ENCODE assay signal across 32 cellular contexts in genomic region chr2:49332415-49332814, GRCh38.
DNase-seq lines count a peak whose midpoint lies in the region; ATAC-seq and TF ChIP-seq lines count a peak whose summit lies in the region.
"Had no signal": no experiment of that assay in that cellular context is flagged by ENCODE, and none has a peak within 500 bp of the region (broad histone marks: within the 10 kb centered on the region; RNA-seq: fewer than 3 reads in every experiment).

No MANE protein-coding gene starts in this region.

- no peak overlapping the region for H3K23ac ChIP-seq in IMR-90 (ENCODE audit: low read depth, low read length)

- no peak overlapping the region for H4K8ac ChIP-seq in IMR-90 (ENCODE audit: low read depth in 2 of 2, low read length in 2 of 2)

- BruUV-seq in IMR-90 (replicated peaks; lab: Mats Ljungman, UMichigan), result no TSS peak

- H3K4me3 Mint-ChIP-seq in neural progenitor cell, result no peak overlapping the region
- H3K4me3 Mint-ChIP-seq: activated naive CD8-positive, alpha-beta T cell; HFFc6 had no signal

- H2AK5ac ChIP-seq in IMR-90 (ENCODE audit: low read depth, low read length), result no peak overlapping the region

- no peak overlapping the region for H3K27ac Mint-ChIP-seq in neural progenitor cell
- H3K27ac Mint-ChIP-seq: activated naive CD8-positive, alpha-beta T cell; HFFc6; progenitor cell of endocrine pancreas had no signal

- H3K79me1 ChIP-seq in IMR-90 (ENCODE audit: low read depth in 1 of 2, low read length in 2 of 2), result no peaks in the 10 kb centered on the region

- H3K18ac ChIP-seq in IMR-90 (ENCODE audit: low read depth, low read length), result no peak overlapping the region

- TF ChIP-seq POLR2A in IMR-90 (IDR thresholded peaks at IDR 0.05; ENCODE audit: low read depth, low read length) (no peak), breast epithelium (IDR thresholded peaks at IDR 0.05) (no peak)

- in situ Hi-C loops in IMR-90 (cut with MboI; ENCODE audit: low sequenced_read_pairs), result no loop called here

- H3K4me1 Mint-ChIP-seq in neural progenitor cell, result no peaks in the 10 kb centered on the region

- H3K36me3 ChIP-seq in IMR-90 (ENCODE audit: control insufficient read depth, insufficient read depth, low read length), result no peaks in the 10 kb centered on the region
- H3K36me3 ChIP-seq in neural progenitor cell, result no peaks in the 10 kb centered on the region
- no peaks in the 10 kb centered on the region for H3K36me3 ChIP-seq in breast epithelium
- H3K36me3 ChIP-seq: BLaER1, neutrophil, SJCRH30, tibial nerve, WERI-Rb-1 had no signal

- H2BK5ac ChIP-seq in IMR-90 (ENCODE audit: low read depth, low read length, poor library complexity, severe bottlenecking), result no peak overlapping the region

- H3K4ac ChIP-seq in IMR-90 (ENCODE audit: low read depth, low read length), result no peak overlapping the region

- no peak overlapping the region for H4K91ac ChIP-seq in IMR-90 (ENCODE audit: insufficient read depth, low read depth, low read length)

- H3K9me1 ChIP-seq in IMR-90 (ENCODE audit: insufficient read depth, low read length), result no peaks in the 10 kb centered on the region

- no peak overlapping the region for H3K14ac ChIP-seq in IMR-90 (replicated peaks; ENCODE audit: low read depth, low read length)

- H2BK120ac ChIP-seq in IMR-90 (ENCODE audit: low read depth, low read length), result no peak overlapping the region

- WGBS in IMR-90 (ENCODE audit: extremely low coverage in 2 of 2, insufficient read length in 1 of 2), 2 experiments, result 33% methylated on average over 1 of the region's 1 CpG; no CpG with 5 or more reads in 1 of the 2 experiments

- no peak overlapping the region for H2AK9ac ChIP-seq in IMR-90 (replicated peaks; ENCODE audit: low read depth, low read length, poor library complexity)

- H3K56ac ChIP-seq in IMR-90 (ENCODE audit: extremely low read depth, insufficient read depth, low read length), result no peak overlapping the region

- H3K4me2 ChIP-seq in IMR-90 (ENCODE audit: low read depth, low read length), result no peak overlapping the region
- H3K4me2 ChIP-seq in neural progenitor cell, result no peak overlapping the region
- H3K4me2 ChIP-seq: BLaER1 had no signal

- H4K20me1 ChIP-seq in IMR-90 (ENCODE audit: insufficient read depth, low read length) (no peaks in the 10 kb centered on the region), neural progenitor cell (ENCODE audit: low read depth) (no peaks in the 10 kb centered on the region)
- H4K20me1 ChIP-seq: BLaER1 had no signal

- POLR2A ChIA-PET in IMR-90 (lab: Charles Lee; ENCODE audit: unreplicated experiment), result no interaction called here

- CTCF ChIA-PET in IMR-90 (lab: Yijun Ruan, JAX), result no interaction called here

- H3K36me3 Mint-ChIP-seq in neural progenitor cell, result no peaks in the 10 kb centered on the region
- H3K36me3 Mint-ChIP-seq: activated naive CD8-positive, alpha-beta T cell had no signal

- no peaks in the 10 kb centered on the region for H3K27me3 Mint-ChIP-seq in neural progenitor cell (ENCODE audit: insufficient read depth, low read depth)
- H3K27me3 Mint-ChIP-seq: activated naive CD8-positive, alpha-beta T cell; progenitor cell of endocrine pancreas had no signal

- H2AFZ ChIP-seq in IMR-90 (replicated peaks; ENCODE audit: low read length, poor library complexity) (no peak overlapping the region), neural progenitor cell (replicated peaks) (no peak overlapping the region)

- peak; percentile 12; the same call in 1 of the 2 replicates for TF ChIP-seq RAD21 in IMR-90 (IDR thresholded peaks at IDR 0.05; ENCODE audit: low read length)

- no peaks in the 10 kb centered on the region for H3K9me3 Mint-ChIP-seq in neural progenitor cell

- dilution Hi-C loops in IMR-90 (cut with HindIII; ENCODE audit: low sequenced_read_pairs, unreplicated experiment), result no loop called here

- no peaks in the 10 kb centered on the region for H3K79me2 ChIP-seq in neural progenitor cell (ENCODE audit: low read depth)

- no peak overlapping the region for H3K9ac ChIP-seq in IMR-90 (ENCODE audit: low read depth, low read length)
- H3K9ac ChIP-seq in neural progenitor cell, result no peak overlapping the region
- H3K9ac ChIP-seq: BLaER1 had no signal

- intact Hi-C loops in IMR-90 (cut with micrococcal nuclease), result loop anchor here (5.0 kb wide), 2 partner anchors 385 to 730 kb away; no protein-coding TSS in a partner anchor
- intact Hi-C loops in breast epithelium (cut with DNase I; ENCODE audit: low total_unique reads), result no loop called here

- no peak overlapping the region for H4K5ac ChIP-seq in IMR-90 (ENCODE audit: low read depth, low read length)

- ATAC-seq in IMR-90 (ENCODE audit: low read depth), result no peak
- no peak for ATAC-seq in GM21526 (IDR thresholded peaks at IDR 0.05; ENCODE audit: low FRiP score, unreplicated experiment)
- ATAC-seq: sciatic nerve had no signal

- no peak overlapping the region for H2BK15ac ChIP-seq in IMR-90 (ENCODE audit: low read depth, low read length)

- TF ChIP-seq CTCF in IMR-90 (conservative IDR thresholded peaks at IDR 0.05; ENCODE audit: low read depth, low read length) (peak; percentile 20; the same call in 1 of the 2 replicates), choroid plexus epithelial cell (conservative IDR thresholded peaks at IDR 0.05; ENCODE audit: low read depth, low read length) (peak; percentile 30), neural progenitor cell (IDR thresholded peaks at IDR 0.05) (peak; percentile 13), breast epithelium (IDR thresholded peaks at IDR 0.05) (no peak)

- H3F3A ChIP-seq in neural progenitor cell (ENCODE audit: low read depth), result no peaks in the 10 kb centered on the region

- H3K27ac ChIP-seq in IMR-90 (ENCODE audit: insufficient read depth, low read length) (no peak overlapping the region), neural progenitor cell (no peak overlapping the region), breast epithelium (no peak overlapping the region)
- H3K27ac ChIP-seq: BLaER1, neutrophil, SJCRH30, tibial nerve, WERI-Rb-1 had no signal

- peaks cover 2% of the 10 kb centered on the region; the same call in 1 of the 2 replicates for H3K9me3 ChIP-seq in IMR-90 (ENCODE audit: control insufficient read depth, insufficient read depth, low read length)
- no peaks in the 10 kb centered on the region for H3K9me3 ChIP-seq in neural progenitor cell (ENCODE audit: low read depth)
- no peaks in the 10 kb centered on the region for H3K9me3 ChIP-seq in breast epithelium
- H3K9me3 ChIP-seq: BLaER1, neutrophil, SJCRH30, tibial nerve had no signal

- no peak overlapping the region for H2BK20ac ChIP-seq in IMR-90 (ENCODE audit: low read depth, low read length)

- H3K4me3 ChIP-seq in IMR-90 (ENCODE audit: insufficient read depth, low read depth, low read length) (no peak overlapping the region), choroid plexus epithelial cell (ENCODE audit: low read depth, low read length) (no peak overlapping the region), neural progenitor cell (no peak overlapping the region), breast epithelium (no peak overlapping the region)
- H3K4me3 ChIP-seq: BLaER1, SJCRH30, tibial nerve had no signal

- DNase-seq in DMS114 treated with DMSO at 0.1 percent for 48 hours (lab: John Stamatoyannopoulos, UW; ENCODE audit: unreplicated experiment), result peak; percentile 7
- no peak for DNase-seq in IMR-90
- DNase-seq in choroid plexus epithelial cell (ENCODE audit: low read depth), result peak; percentile 17
- DNase-seq in neural progenitor cell (ENCODE audit: low spot score), result no peak
- no peak for DNase-seq in pons (ENCODE audit: low spot score)
- DNase-seq in breast epithelium (ENCODE audit: low spot score in 2 of 2), result no peak
- DNase-seq in NCI-H2081 treated with DMSO at 0.1 percent for 48 hours (lab: John Stamatoyannopoulos, UW), result no peak
- DNase-seq: ACHN; activated CD4-positive, alpha-beta T cell treated with anti-CD3 and anti-CD28 coated beads for 4 hours; activated CD8-positive, alpha-beta memory T cell treated with anti-CD3 and anti-CD28 coated beads for 24 hours; activated effector memory CD4-positive, alpha-beta T cell treated with anti-CD3 and anti-CD28 coated beads, Interleukin-2, amount 50 U/mL, for 16 hours; aorta; central memory CD4-positive, alpha-beta T cell; DMS153; GDM1; head of caudate nucleus; HFFc6; islet precursor cell; NCI-H146; NCI-H446; NCI-H82; SJCRH30; stimulated activated CD4-positive, alpha-beta T cell treated with anti-CD3 and anti-CD28 coated beads, Interleukin-4, amount 100 ng/mL, for 24 hours; T1000; WERI-Rb-1 had no signal

- H3K4me1 ChIP-seq in IMR-90 (ENCODE audit: control insufficient read depth, insufficient read depth, low read length), result no peaks in the 10 kb centered on the region
- no peaks in the 10 kb centered on the region for H3K4me1 ChIP-seq in neural progenitor cell
- H3K4me1 ChIP-seq in breast epithelium, result no peaks in the 10 kb centered on the region
- H3K4me1 ChIP-seq: BLaER1, SJCRH30, tibial nerve had no signal

- H3K27me3 ChIP-seq in IMR-90 (ENCODE audit: control insufficient read depth, insufficient read depth, low read length), result no peaks in the 10 kb centered on the region
- no peaks in the 10 kb centered on the region for H3K27me3 ChIP-seq in neural progenitor cell
- no peaks in the 10 kb centered on the region for H3K27me3 ChIP-seq in breast epithelium
- H3K27me3 ChIP-seq: BLaER1, neutrophil, SJCRH30, tibial nerve had no signal

TF ChIP-seq in IMR-90, 13 proteins besides CTCF, POLR2A, EP300 and RAD21:
- TF ChIP-seq NFE2L2 (IDR thresholded peaks at IDR 0.05; ENCODE audit: low read depth, low read length), result no peak
- no peak for TF ChIP-seq RCOR1 (IDR thresholded peaks at IDR 0.05; ENCODE audit: insufficient replicate concordance, low read length)
- no peak for TF ChIP-seq MAZ (IDR thresholded peaks at IDR 0.05; ENCODE audit: borderline replicate concordance, low read depth, low read length)
- no peak for TF ChIP-seq CEBPB (IDR thresholded peaks at IDR 0.05; ENCODE audit: low read depth, low read length)
- no peak for TF ChIP-seq CHD1 (IDR thresholded peaks at IDR 0.05; ENCODE audit: low read depth, low read length)
- no peak for TF ChIP-seq FOS (IDR thresholded peaks at IDR 0.05; ENCODE audit: low read depth, low read length)
- TF ChIP-seq SMC3 (IDR thresholded peaks at IDR 0.05; ENCODE audit: low read depth, low read length), result peak; percentile 28; the same call in 1 of the 2 replicates
TF ChIP-seq in IMR-90: peak in this region for 1.

Comparison
In these comparisons a context has a peak if more than half of its experiments do, and no peak if none do; other contexts are left out.
1. DNase-seq: peak in DMS114 treated with DMSO at 0.1 percent for 48 hours (single experiment) and choroid plexus epithelial cell (single experiment); none in IMR-90 (single experiment), neural progenitor cell (single experiment), pons (single experiment), breast epithelium (0 of 2) and NCI-H2081 treated with DMSO at 0.1 percent for 48 hours (single experiment).
2. CTCF ChIP-seq: peak in IMR-90 (single experiment), choroid plexus epithelial cell (single experiment) and neural progenitor cell (single experiment); none in breast epithelium (0 of 3).